Comparison of ENCODE assay signal across 18 cellular contexts in the genomic region with DNA sequence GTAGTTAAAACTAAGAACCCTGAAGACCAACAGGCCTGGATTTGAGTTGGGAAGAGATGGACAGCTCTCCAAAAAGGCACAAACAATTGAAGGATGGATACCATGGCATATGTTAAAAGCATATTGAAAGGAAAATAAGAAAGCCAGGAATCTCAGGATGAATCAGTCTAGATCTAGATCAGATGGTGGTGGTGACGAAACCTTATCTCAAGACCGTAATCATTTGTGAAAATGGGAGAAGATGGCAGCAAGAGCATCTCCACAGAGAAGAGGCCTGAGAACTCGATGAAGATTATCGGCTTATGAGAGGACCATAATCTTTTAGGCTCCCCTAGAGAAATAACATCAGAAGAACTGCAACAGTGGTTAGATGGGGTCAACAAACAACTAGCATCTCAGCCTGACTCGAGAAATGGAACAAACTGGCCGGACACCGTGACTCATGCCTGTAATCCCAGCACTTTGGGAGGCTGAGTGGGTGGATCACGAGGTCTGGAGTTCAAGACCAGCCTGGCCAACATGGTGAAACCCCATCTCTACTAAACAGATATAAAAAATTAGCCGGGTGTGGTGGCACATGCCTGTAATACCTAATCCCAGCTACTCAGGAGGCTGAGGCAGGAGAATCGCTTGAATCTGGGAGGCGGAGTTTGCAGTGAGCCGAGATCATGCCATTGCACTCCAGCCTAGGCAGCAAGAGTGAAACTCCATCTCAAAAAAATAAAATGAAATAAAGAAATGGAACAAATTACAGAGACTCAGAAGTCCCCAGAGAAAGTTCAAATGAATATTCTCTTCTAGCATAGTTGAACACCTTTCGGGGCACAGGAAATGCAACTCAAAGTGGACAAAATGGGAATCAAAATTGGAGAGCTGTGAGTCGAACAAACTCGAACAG. TPM values are rescaled to one million over a fixed set of nuclear protein-coding genes. Genes with fewer than 3 reads are reported as not detected.
DNase-seq lines count a peak whose midpoint lies in the region; ATAC-seq, FAIRE-seq and TF ChIP-seq lines count a peak whose summit lies in the region.
"Had no signal": no experiment of that assay in that cellular context is flagged by ENCODE, and none has a peak within 500 bp of the region (broad histone marks: within the 10 kb centered on the region; RNA-seq: fewer than 3 reads in every experiment).

No MANE protein-coding gene starts in this region.

- no peaks in the 10 kb centered on the region for H3K9me3 Mint-ChIP-seq in activated CD8-positive, alpha-beta T cell treated with anti-CD3 and anti-CD28 coated beads for 36 hours
- no peaks in the 10 kb centered on the region for H3K9me3 Mint-ChIP-seq in activated CD8-positive, alpha-beta T cell treated with anti-CD3 and anti-CD28 coated beads, Interleukin-2, amount 10 ng/mL, durations not matched to agents 7 days and 5 days (ENCODE audit: insufficient read depth)
- H3K9me3 Mint-ChIP-seq in endothelial cell (ENCODE audit: unreplicated experiment) = no peaks in the 10 kb centered on the region
- no peaks in the 10 kb centered on the region for H3K9me3 Mint-ChIP-seq in stimulated activated naive B cell treated with anti-CD40 and anti-IgM and Interleukin-4, amounts not matched to agents 10 μg/mL and 1 μg/mL and 100 μg/mL, for 72 hours

- no peaks in the 10 kb centered on the region for H3K9me3 ChIP-seq in T-helper 17 cell (ENCODE audit: control insufficient read depth, low read length, poor library complexity, severe bottlenecking)
- H3K9me3 ChIP-seq: upper lobe of right lung had no signal

- POLR2A ChIA-PET in activated CD8-positive, alpha-beta T cell treated with anti-CD3 and anti-CD28 coated beads for 36 hours (lab: Charles Lee) = interaction anchor here (1.9 kb wide), 1 partner anchor 45 kb away, joined by 7 read pairs; no protein-coding TSS in a partner anchor
- POLR2A ChIA-PET in activated CD8-positive, alpha-beta T cell treated with anti-CD3 and anti-CD28 coated beads, Interleukin-2, amount 10 ng/mL, durations not matched to agents 7 days and 5 days (lab: Charles Lee) = interaction anchor here (1.1 kb wide), 1 partner anchor 18 kb away, joined by 3 read pairs; no protein-coding TSS in a partner anchor

- H3K4me1 Mint-ChIP-seq in activated CD8-positive, alpha-beta T cell treated with anti-CD3 and anti-CD28 coated beads for 36 hours (ENCODE audit: low read depth) = peaks cover 85% of the 10 kb centered on the region
- H3K4me1 Mint-ChIP-seq in activated CD8-positive, alpha-beta T cell treated with anti-CD3 and anti-CD28 coated beads, Interleukin-2, amount 10 ng/mL, durations not matched to agents 7 days and 5 days (ENCODE audit: low read depth) = peaks cover 75% of the 10 kb centered on the region
- H3K4me1 Mint-ChIP-seq in T-helper 17 cell (peaks cover 77% of the 10 kb centered on the region), endothelial cell (ENCODE audit: unreplicated experiment) (peaks cover 61% of the 10 kb centered on the region)
- peaks cover 59 to 88% of the 10 kb centered on the region in 2 donors for H3K4me1 Mint-ChIP-seq in stimulated activated naive B cell treated with anti-CD40 and anti-IgM and Interleukin-4, amounts not matched to agents 10 μg/mL and 1 μg/mL and 100 μg/mL, for 72 hours

- CTCF ChIA-PET in activated CD8-positive, alpha-beta T cell treated with anti-CD3 and anti-CD28 coated beads for 36 hours (lab: Charles Lee) = interaction anchor here (1.1 kb wide), 1 partner anchor 50 kb away, joined by 4 read pairs; no protein-coding TSS in a partner anchor
- CTCF ChIA-PET in activated CD8-positive, alpha-beta T cell treated with anti-CD3 and anti-CD28 coated beads, Interleukin-2, amount 10 ng/mL, durations not matched to agents 7 days and 5 days (lab: Charles Lee) = interaction anchor here (0.8 to 1.1 kb wide), 2 partner anchors 20 to 47 kb away, joined by 3 read pairs; no protein-coding TSS in a partner anchor

- no peak for TF ChIP-seq POLR2A in H54 (IDR thresholded peaks at IDR 0.05; ENCODE audit: low read depth, low read length)

- intact Hi-C loops in activated CD8-positive, alpha-beta T cell treated with anti-CD3 and anti-CD28 coated beads for 36 hours (cut with micrococcal nuclease) = no loop called here
- intact Hi-C loops in left ventricle myocardium superior (cut with micrococcal nuclease) = no loop called here

- FAIRE-seq in H54 (lab: Jason Lieb, UNC) = no peak
- FAIRE-seq: A204.1 had no signal

- peak overlapping the region; percentile 81 for H3K27ac Mint-ChIP-seq in activated CD8-positive, alpha-beta T cell treated with anti-CD3 and anti-CD28 coated beads for 36 hours
- H3K27ac Mint-ChIP-seq in activated CD8-positive, alpha-beta T cell treated with anti-CD3 and anti-CD28 coated beads, Interleukin-2, amount 10 ng/mL, durations not matched to agents 7 days and 5 days = no peak overlapping the region
- H3K27ac Mint-ChIP-seq in T-helper 17 cell = peak overlapping the region; percentile 97
- H3K27ac Mint-ChIP-seq in endothelial cell (ENCODE audit: unreplicated experiment) = no peak overlapping the region
- peak overlapping the region; percentile 43 for H3K27ac Mint-ChIP-seq in stimulated activated naive B cell treated with anti-CD40 and anti-IgM and Interleukin-4, amounts not matched to agents 10 μg/mL and 1 μg/mL and 100 μg/mL, for 72 hours

- ATAC-seq in activated CD8-positive, alpha-beta T cell treated with anti-CD3 and anti-CD28 coated beads for 36 hours = peak; percentile 9
- no peak for ATAC-seq in activated CD8-positive, alpha-beta T cell treated with anti-CD3 and anti-CD28 coated beads, Interleukin-2, amount 10 ng/mL, durations not matched to agents 7 days and 5 days
- ATAC-seq in T-helper 17 cell (no peak), left ventricle myocardium superior (no peak)
- ATAC-seq in stimulated activated naive B cell treated with anti-CD40 and anti-IgM and Interleukin-4, amounts not matched to agents 10 μg/mL and 1 μg/mL and 100 μg/mL, for 72 hours (replicated peaks) = peak; percentile 33 to 45
- ATAC-seq: PC-3 had no signal

- peaks cover 40% of the 10 kb centered on the region for H3K36me3 Mint-ChIP-seq in activated CD8-positive, alpha-beta T cell treated with anti-CD3 and anti-CD28 coated beads for 36 hours (ENCODE audit: low read depth)
- H3K36me3 Mint-ChIP-seq in activated CD8-positive, alpha-beta T cell treated with anti-CD3 and anti-CD28 coated beads, Interleukin-2, amount 10 ng/mL, durations not matched to agents 7 days and 5 days (ENCODE audit: low read depth) = peaks cover 38% of the 10 kb centered on the region
- H3K36me3 Mint-ChIP-seq in T-helper 17 cell (ENCODE audit: low read depth) (peaks cover 9% of the 10 kb centered on the region), endothelial cell (ENCODE audit: low read depth, unreplicated experiment) (peaks cover 21% of the 10 kb centered on the region)
- peaks cover 33 to 45% of the 10 kb centered on the region in 2 donors for H3K36me3 Mint-ChIP-seq in stimulated activated naive B cell treated with anti-CD40 and anti-IgM and Interleukin-4, amounts not matched to agents 10 μg/mL and 1 μg/mL and 100 μg/mL, for 72 hours

- no peak for TF ChIP-seq CTCF in activated CD8-positive, alpha-beta T cell treated with anti-CD3 and anti-CD28 coated beads for 36 hours (IDR thresholded peaks at IDR 0.05)
- no peak for TF ChIP-seq CTCF in endothelial cell (IDR thresholded peaks at IDR 0.05; ENCODE audit: unreplicated experiment)

- no peak for DNase-seq in activated CD8-positive, alpha-beta T cell treated with anti-CD3 and anti-CD28 coated beads for 36 hours
- no peak for DNase-seq in activated CD8-positive, alpha-beta T cell treated with anti-CD3 and anti-CD28 coated beads, Interleukin-2, amount 10 ng/mL, durations not matched to agents 7 days and 5 days
- DNase-seq in T-helper 17 cell = no peak
- no peak for DNase-seq in endothelial cell (ENCODE audit: low spot score)
- no peak for DNase-seq in stimulated activated naive B cell treated with anti-CD40 and anti-IgM and Interleukin-4, amounts not matched to agents 10 μg/mL and 1 μg/mL and 100 μg/mL, for 72 hours
- no peak for DNase-seq in H54 (ENCODE audit: insufficient read length, low spot score)
- DNase-seq in effector CD4-positive, alpha-beta T cell = no peak
- DNase-seq in left ventricle myocardium superior = no peak
- DNase-seq: activated CD4-positive, alpha-beta T cell treated with anti-CD3 and anti-CD28 coated beads, Interleukin-2, amount 50 U/mL, for 48 hours; activated gamma-delta T cell treated with Interleukin-2 at 50 U/mL for 16 hours; effector CD8-positive, alpha-beta T cell; EL; NCI-H1930; NCI-H524; occipital lobe; PC-3 had no signal

- H3K27me3 Mint-ChIP-seq in activated CD8-positive, alpha-beta T cell treated with anti-CD3 and anti-CD28 coated beads for 36 hours = no peaks in the 10 kb centered on the region
- H3K27me3 Mint-ChIP-seq in activated CD8-positive, alpha-beta T cell treated with anti-CD3 and anti-CD28 coated beads, Interleukin-2, amount 10 ng/mL, durations not matched to agents 7 days and 5 days (ENCODE audit: low read depth) = no peaks in the 10 kb centered on the region
- H3K27me3 Mint-ChIP-seq in T-helper 17 cell = no peaks in the 10 kb centered on the region
- peaks cover 16% of the 10 kb centered on the region for H3K27me3 Mint-ChIP-seq in endothelial cell (ENCODE audit: unreplicated experiment)
- no peaks in the 10 kb centered on the region for H3K27me3 Mint-ChIP-seq in stimulated activated naive B cell treated with anti-CD40 and anti-IgM and Interleukin-4, amounts not matched to agents 10 μg/mL and 1 μg/mL and 100 μg/mL, for 72 hours

- no peak overlapping the region for H3K4me3 Mint-ChIP-seq in activated CD8-positive, alpha-beta T cell treated with anti-CD3 and anti-CD28 coated beads for 36 hours
- no peak overlapping the region for H3K4me3 Mint-ChIP-seq in activated CD8-positive, alpha-beta T cell treated with anti-CD3 and anti-CD28 coated beads, Interleukin-2, amount 10 ng/mL, durations not matched to agents 7 days and 5 days
- H3K4me3 Mint-ChIP-seq in T-helper 17 cell (peak overlapping the region; percentile 43), endothelial cell (ENCODE audit: unreplicated experiment) (peak overlapping the region; percentile 15)
- peak overlapping the region; percentile 22 to 42 for H3K4me3 Mint-ChIP-seq in stimulated activated naive B cell treated with anti-CD40 and anti-IgM and Interleukin-4, amounts not matched to agents 10 μg/mL and 1 μg/mL and 100 μg/mL, for 72 hours

RNA-seq across cellular contexts. Expression of a gene that starts 47.6 kb away (rescaled TPM):
- 10 to 100 TPM; 30.6 to 30.8 TPM for total RNA-seq in activated CD8-positive, alpha-beta T cell treated with anti-CD3 and anti-CD28 coated beads for 36 hours
- total RNA-seq in activated CD8-positive, alpha-beta T cell treated with anti-CD3 and anti-CD28 coated beads, Interleukin-2, amount 10 ng/mL, durations not matched to agents 7 days and 5 days = 10 to 100 TPM; 23.1 to 24.0 TPM
- total RNA-seq in T-helper 17 cell (10 to 100 TPM; 72.9 to 86.1 TPM), endothelial cell (ENCODE audit: unreplicated experiment) (65.8 TPM), left ventricle myocardium superior (14.7 TPM)

Comparison
In these comparisons a context has a peak if more than half of its experiments do, and no peak if none do; other contexts are left out.
1. ATAC-seq: peak in activated CD8-positive, alpha-beta T cell treated with anti-CD3 and anti-CD28 coated beads for 36 hours (single experiment) and stimulated activated naive B cell treated with anti-CD40 and anti-IgM and Interleukin-4, amounts not matched to agents 10 μg/mL and 1 μg/mL and 100 μg/mL, for 72 hours (2 of 2); none in activated CD8-positive, alpha-beta T cell treated with anti-CD3 and anti-CD28 coated beads, Interleukin-2, amount 10 ng/mL, durations not matched to agents 7 days and 5 days (single experiment), T-helper 17 cell (single experiment) and left ventricle myocardium superior (single experiment).
2. H3K27ac Mint-ChIP-seq: peak in activated CD8-positive, alpha-beta T cell treated with anti-CD3 and anti-CD28 coated beads for 36 hours (single experiment), T-helper 17 cell (single experiment) and stimulated activated naive B cell treated with anti-CD40 and anti-IgM and Interleukin-4, amounts not matched to agents 10 μg/mL and 1 μg/mL and 100 μg/mL, for 72 hours (single experiment); none in activated CD8-positive, alpha-beta T cell treated with anti-CD3 and anti-CD28 coated beads, Interleukin-2, amount 10 ng/mL, durations not matched to agents 7 days and 5 days (single experiment) and endothelial cell (single experiment).
3. H3K4me3 Mint-ChIP-seq: peak in T-helper 17 cell (single experiment), endothelial cell (single experiment) and stimulated activated naive B cell treated with anti-CD40 and anti-IgM and Interleukin-4, amounts not matched to agents 10 μg/mL and 1 μg/mL and 100 μg/mL, for 72 hours (2 of 2); none in activated CD8-positive, alpha-beta T cell treated with anti-CD3 and anti-CD28 coated beads for 36 hours (single experiment) and activated CD8-positive, alpha-beta T cell treated with anti-CD3 and anti-CD28 coated beads, Interleukin-2, amount 10 ng/mL, durations not matched to agents 7 days and 5 days (single experiment).